ENCODE assay signal across 28 cellular contexts in genomic region chr7:63014792-63015191, GRCh38.
"Had no signal": no experiment of that assay in that cellular context is flagged by ENCODE, and none has a peak within 500 bp of the region (broad histone marks: within the 10 kb centered on the region; RNA-seq: fewer than 3 reads in every experiment).

No MANE protein-coding gene starts in this region.

- H3K4me3 ChIP-seq: ovary, psoas muscle, right lobe of liver, sigmoid colon, stomach, thoracic aorta, thyroid gland, tibial nerve, upper lobe of left lung, vagina had no signal

- H3K4me1 Mint-ChIP-seq: naive thymus-derived CD4-positive, alpha-beta T cell; natural killer cell; nephron; stimulated activated effector memory CD8-positive, alpha-beta T cell treated with anti-CD3 and anti-CD28 coated beads, Interleukin-12 subunit alpha, Interleukin-12 subunit beta, amount 100 ng/mL, for 72 hours; stimulated activated naive B cell treated with anti-CD40 and anti-IgM and Interleukin-4, amounts not matched to agents 10 μg/mL and 1 μg/mL and 100 μg/mL, for 72 hours had no signal

- H3K27me3 Mint-ChIP-seq: naive thymus-derived CD4-positive, alpha-beta T cell; progenitor cell of endocrine pancreas; stimulated activated naive B cell treated with anti-CD40 and anti-IgM and Interleukin-4, amounts not matched to agents 10 μg/mL and 1 μg/mL and 100 μg/mL, for 72 hours; stimulated activated naive CD8-positive, alpha-beta T cell treated with anti-CD3 and anti-CD28 coated beads, Interleukin-15, Interleukin-2, amounts not matched to agents 100 ng/mL and 50 ng/mL, for 24 hours had no signal

- ATAC-seq: psoas muscle; stimulated activated effector memory CD8-positive, alpha-beta T cell treated with anti-CD3 and anti-CD28 coated beads, Interleukin-12 subunit alpha, Interleukin-12 subunit beta, amount 100 ng/mL, for 72 hours had no signal

- H3K27ac ChIP-seq: neutrophil, ovary, parathyroid adenoma, psoas muscle, right lobe of liver, sigmoid colon, stomach, thoracic aorta, thyroid gland, tibial nerve, upper lobe of left lung, vagina had no signal

- DNase-seq: naive thymus-derived CD4-positive, alpha-beta T cell; natural killer cell; ovary; posterior cingulate gyrus; psoas muscle; right cardiac atrium; right lobe of liver; sigmoid colon; small intestine; stimulated activated CD4-positive, alpha-beta T cell treated with anti-CD3 and anti-CD28 coated beads, Interleukin-15, amount 100 ng/mL, for 24 hours; stimulated activated CD4-positive, alpha-beta T cell treated with anti-CD3 and anti-CD28 coated beads, Interleukin-2, amount 100 ng/mL, for 24 hours; stimulated activated CD4-positive, alpha-beta T cell treated with anti-CD3 and anti-CD28 coated beads, Interleukin-2, amount 100 ng/mL, for 48 hours; stimulated activated CD4-positive, alpha-beta T cell treated with anti-CD3 and anti-CD28 coated beads, Interleukin-4, amount 100 ng/mL, for 24 hours; stimulated activated naive B cell treated with anti-CD40 and anti-IgM and Interleukin-4, amounts not matched to agents 10 μg/mL and 1 μg/mL and 100 μg/mL, for 72 hours; stimulated activated naive CD4-positive, alpha-beta T cell treated with Interleukin-2 at 50 U/mL for 16 hours; stomach; thyroid gland; trophoblast cell; upper lobe of left lung had no signal

- H3K4me3 Mint-ChIP-seq: naive thymus-derived CD4-positive, alpha-beta T cell; natural killer cell; nephron; stimulated activated effector memory CD8-positive, alpha-beta T cell treated with anti-CD3 and anti-CD28 coated beads, Interleukin-12 subunit alpha, Interleukin-12 subunit beta, amount 100 ng/mL, for 72 hours; stimulated activated naive B cell treated with anti-CD40 and anti-IgM and Interleukin-4, amounts not matched to agents 10 μg/mL and 1 μg/mL and 100 μg/mL, for 72 hours; stimulated activated naive CD8-positive, alpha-beta T cell treated with anti-CD3 and anti-CD28 coated beads, Interleukin-15, Interleukin-2, amounts not matched to agents 100 ng/mL and 50 ng/mL, for 24 hours had no signal

- H3K36me3 Mint-ChIP-seq: natural killer cell; stimulated activated effector memory CD8-positive, alpha-beta T cell treated with anti-CD3 and anti-CD28 coated beads, Interleukin-12 subunit alpha, Interleukin-12 subunit beta, amount 100 ng/mL, for 72 hours had no signal

- H3K36me3 ChIP-seq: neutrophil, ovary, right lobe of liver, sigmoid colon, stomach, thoracic aorta, thyroid gland, tibial nerve, upper lobe of left lung, vagina had no signal

- H3K27ac Mint-ChIP-seq: naive thymus-derived CD4-positive, alpha-beta T cell; natural killer cell; nephron; progenitor cell of endocrine pancreas; stimulated activated effector memory CD8-positive, alpha-beta T cell treated with anti-CD3 and anti-CD28 coated beads, Interleukin-12 subunit alpha, Interleukin-12 subunit beta, amount 100 ng/mL, for 72 hours; stimulated activated naive B cell treated with anti-CD40 and anti-IgM and Interleukin-4, amounts not matched to agents 10 μg/mL and 1 μg/mL and 100 μg/mL, for 72 hours; stimulated activated naive CD8-positive, alpha-beta T cell treated with anti-CD3 and anti-CD28 coated beads, Interleukin-15, Interleukin-2, amounts not matched to agents 100 ng/mL and 50 ng/mL, for 24 hours had no signal

- H3K9me3 ChIP-seq: ovary, psoas muscle, right lobe of liver, thoracic aorta, thyroid gland, vagina had no signal

- H3K27me3 ChIP-seq: neutrophil, ovary, right lobe of liver, sigmoid colon, stomach, thyroid gland, tibial nerve, upper lobe of left lung, vagina had no signal

- H3K4me1 ChIP-seq: parathyroid adenoma, psoas muscle, right lobe of liver, sigmoid colon, stomach, thyroid gland, tibial nerve, upper lobe of left lung, vagina had no signal
